In the genomic region with DNA sequence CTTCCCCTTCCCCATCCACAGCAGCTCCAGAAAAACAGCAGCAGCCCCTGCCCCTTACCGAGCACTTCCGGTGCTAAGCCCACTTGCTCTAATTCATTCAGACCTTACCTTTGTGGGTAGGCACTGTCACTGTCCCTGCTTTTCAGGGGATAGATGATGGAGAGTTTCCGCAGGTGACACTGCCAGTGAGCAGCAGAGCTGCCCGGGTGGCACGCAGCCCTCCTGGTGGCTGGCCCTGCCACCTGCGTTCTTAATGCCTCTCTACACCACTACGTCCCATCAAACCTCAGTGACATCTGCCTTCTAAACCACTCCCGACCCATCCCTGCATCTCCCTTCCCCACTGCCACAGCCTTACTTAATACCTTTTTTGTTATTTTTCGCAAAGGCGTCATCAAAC, we compare ENCODE assay signal across 20 cellular contexts.
DNase-seq lines count a peak whose midpoint lies in the region; ATAC-seq lines count a peak whose summit lies in the region.
"Had no signal": no experiment of that assay in that cellular context is flagged by ENCODE, and none has a peak within 500 bp of the region (broad histone marks: within the 10 kb centered on the region; RNA-seq: fewer than 3 reads in every experiment).

No MANE protein-coding gene starts in this region.

- no peaks in the 10 kb centered on the region for H3K27me3 ChIP-seq in Karpas-422 (ENCODE audit: low read length)
- H3K27me3 ChIP-seq: Peyer's patch had no signal

- peaks cover 36% of the 10 kb centered on the region for H3K79me2 ChIP-seq in Karpas-422 (ENCODE audit: low read length)

- H3K27ac ChIP-seq in Karpas-422 (ENCODE audit: low read length): peak overlapping the region; percentile 97
- H3K27ac ChIP-seq: C4-2B, KMS-11, Peyer's patch had no signal

- H3K4me3 Mint-ChIP-seq in activated T-cell treated with anti-CD3 and anti-CD28 coated beads, Interleukin-2, amount 50 U/mL, for 24 hours: no peak overlapping the region
- H3K4me3 Mint-ChIP-seq in activated naive CD8-positive, alpha-beta T cell treated with anti-CD3 and anti-CD28 coated beads for 36 hours: no peak overlapping the region
- no peak overlapping the region for H3K4me3 Mint-ChIP-seq in natural killer cell treated with Interleukin-12 subunit alpha and Interleukin-12 subunit beta and Interleukin-15 and Interleukin-18, amount 100 ng/mL, for 72 hours
- H3K4me3 Mint-ChIP-seq: H9 had no signal

- H3K4me3 ChIP-seq in Karpas-422 (ENCODE audit: low read length): no peak overlapping the region
- H3K4me3 ChIP-seq: A549, Peyer's patch had no signal

- H3K4me2 ChIP-seq in Karpas-422 (ENCODE audit: low read depth, low read length, poor library complexity, severe bottlenecking): no peak overlapping the region
- H3K4me2 ChIP-seq: A549, KMS-11 had no signal

- H3K4me1 Mint-ChIP-seq in activated T-cell treated with anti-CD3 and anti-CD28 coated beads, Interleukin-2, amount 50 U/mL, for 24 hours (ENCODE audit: low read depth): peaks cover 26% of the 10 kb centered on the region
- H3K4me1 Mint-ChIP-seq in activated naive CD8-positive, alpha-beta T cell treated with anti-CD3 and anti-CD28 coated beads for 36 hours: peaks cover 25% of the 10 kb centered on the region
- H3K4me1 Mint-ChIP-seq in natural killer cell treated with Interleukin-12 subunit alpha and Interleukin-12 subunit beta and Interleukin-15 and Interleukin-18, amount 100 ng/mL, for 72 hours (ENCODE audit: low read depth in 2 of 2): peaks cover 29 to 47% of the 10 kb centered on the region in 2 donors

- no peak for DNase-seq in activated T-cell treated with anti-CD3 and anti-CD28 coated beads, Interleukin-2, amount 50 U/mL, for 24 hours
- DNase-seq in activated T-cell treated with anti-CD3 and anti-CD28 coated beads, Interleukin-2, amount 50 U/mL, for 48 hours: no peak
- DNase-seq in Karpas-422 (no peak), GM19240 (ENCODE audit: insufficient read length, low spot score) (no peak), NCI-H2196 treated with DMSO at 0.1 percent for 48 hours (lab: John Stamatoyannopoulos, UW; ENCODE audit: unreplicated experiment) (no peak)
- DNase-seq in activated naive CD8-positive, alpha-beta T cell treated with anti-CD3 and anti-CD28 coated beads for 36 hours: no peak
- DNase-seq in natural killer cell treated with Interleukin-12 subunit alpha and Interleukin-12 subunit beta and Interleukin-15 and Interleukin-18, amount 100 ng/mL, for 72 hours (ENCODE audit: low spot score): no peak
- DNase-seq: H9, MM.1S, NCI-H1105, NCI-H187, NCI-H446 treated with DMSO at 0.1 percent for 48 hours, NCI-H774, Peyer's patch had no signal

- no peaks in the 10 kb centered on the region for H4K20me1 ChIP-seq in Karpas-422 (ENCODE audit: insufficient read depth, low read depth, low read length)

- no peak for ATAC-seq in natural killer cell treated with Interleukin-12 subunit alpha and Interleukin-12 subunit beta and Interleukin-15 and Interleukin-18, amount 100 ng/mL, for 72 hours
- no peak for ATAC-seq in GM21825 (IDR thresholded peaks at IDR 0.05; ENCODE audit: unreplicated experiment)
- ATAC-seq: A549, HepG2 had no signal

- peaks cover 93% of the 10 kb centered on the region for H3K36me3 Mint-ChIP-seq in activated T-cell treated with anti-CD3 and anti-CD28 coated beads, Interleukin-2, amount 50 U/mL, for 24 hours (ENCODE audit: low read depth)
- peaks cover 49% of the 10 kb centered on the region for H3K36me3 Mint-ChIP-seq in activated naive CD8-positive, alpha-beta T cell treated with anti-CD3 and anti-CD28 coated beads for 36 hours
- peaks cover 39% of the 10 kb centered on the region for H3K36me3 Mint-ChIP-seq in natural killer cell treated with Interleukin-12 subunit alpha and Interleukin-12 subunit beta and Interleukin-15 and Interleukin-18, amount 100 ng/mL, for 72 hours

- H3K36me3 ChIP-seq in Karpas-422 (ENCODE audit: insufficient read depth, low read length): peaks cover 49% of the 10 kb centered on the region

- no peak overlapping the region for H3K9ac ChIP-seq in Karpas-422 (ENCODE audit: low read length)
- H3K9ac ChIP-seq: KMS-11 had no signal

- H3K9me3 Mint-ChIP-seq in activated T-cell treated with anti-CD3 and anti-CD28 coated beads, Interleukin-2, amount 50 U/mL, for 24 hours: peaks cover 5% of the 10 kb centered on the region
- H3K9me3 Mint-ChIP-seq in activated naive CD8-positive, alpha-beta T cell treated with anti-CD3 and anti-CD28 coated beads for 36 hours: peaks cover 2% of the 10 kb centered on the region
- H3K9me3 Mint-ChIP-seq in natural killer cell treated with Interleukin-12 subunit alpha and Interleukin-12 subunit beta and Interleukin-15 and Interleukin-18, amount 100 ng/mL, for 72 hours: no peaks in the 10 kb centered on the region
- H3K9me3 Mint-ChIP-seq: H9 had no signal

- H3K9me2 ChIP-seq in Karpas-422 (replicated peaks; ENCODE audit: insufficient read depth, low read length): no peaks in the 10 kb centered on the region

- H3K4me1 ChIP-seq in Karpas-422 (ENCODE audit: low read length): peaks cover 88% of the 10 kb centered on the region

- H3K27ac Mint-ChIP-seq in activated T-cell treated with anti-CD3 and anti-CD28 coated beads, Interleukin-2, amount 50 U/mL, for 24 hours: peak overlapping the region; percentile 65
- peak overlapping the region; percentile 18 for H3K27ac Mint-ChIP-seq in activated naive CD8-positive, alpha-beta T cell treated with anti-CD3 and anti-CD28 coated beads for 36 hours
- H3K27ac Mint-ChIP-seq in natural killer cell treated with Interleukin-12 subunit alpha and Interleukin-12 subunit beta and Interleukin-15 and Interleukin-18, amount 100 ng/mL, for 72 hours: peak overlapping the region; percentile 42 to 85
- H3K27ac Mint-ChIP-seq: H9 had no signal

- no peaks in the 10 kb centered on the region for H3K9me3 ChIP-seq in Karpas-422 (ENCODE audit: low read length)
- H3K9me3 ChIP-seq: Caco-2, Peyer's patch had no signal

- no peaks in the 10 kb centered on the region for H3K27me3 Mint-ChIP-seq in activated T-cell treated with anti-CD3 and anti-CD28 coated beads, Interleukin-2, amount 50 U/mL, for 24 hours
- H3K27me3 Mint-ChIP-seq in activated naive CD8-positive, alpha-beta T cell treated with anti-CD3 and anti-CD28 coated beads for 36 hours: no peaks in the 10 kb centered on the region
- no peaks in the 10 kb centered on the region for H3K27me3 Mint-ChIP-seq in natural killer cell treated with Interleukin-12 subunit alpha and Interleukin-12 subunit beta and Interleukin-15 and Interleukin-18, amount 100 ng/mL, for 72 hours

- H2AFZ ChIP-seq in Karpas-422 (ENCODE audit: low read length): no peak overlapping the region
